ENCODE assay signal across 9 cellular contexts in the genomic region with DNA sequence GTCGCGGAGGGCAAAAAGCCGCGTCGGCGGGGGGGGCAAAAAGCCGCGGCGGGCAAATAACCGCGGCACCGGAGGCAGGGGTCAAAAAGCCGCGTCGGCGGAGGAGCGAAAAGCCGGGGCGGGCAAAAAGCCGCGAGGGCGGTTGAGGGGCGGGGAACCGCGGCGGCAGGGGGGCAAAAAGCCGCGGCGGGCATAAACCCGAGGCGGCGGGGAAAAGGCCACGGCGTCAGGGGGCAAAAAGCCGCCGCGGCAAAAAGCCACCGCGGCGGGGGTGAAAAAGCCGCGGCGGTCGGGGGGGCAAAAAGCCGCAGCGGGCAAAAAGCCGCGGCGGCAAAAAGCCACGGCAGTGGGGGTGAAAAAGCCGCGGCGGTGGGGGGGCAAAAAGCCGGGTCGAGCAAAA.
"Had no signal": no experiment of that assay in that cellular context is flagged by ENCODE, and none has a peak within 500 bp of the region (broad histone marks: within the 10 kb centered on the region; RNA-seq: fewer than 3 reads in every experiment).

No MANE protein-coding gene starts in this region.

- H3K9ac ChIP-seq: KMS-11 had no signal

- H3K27ac ChIP-seq: HL-60, KMS-11 had no signal

- H3K4me3 ChIP-seq: K562 had no signal

- H3K4me2 ChIP-seq: KMS-11 had no signal

- H3K4me1 Mint-ChIP-seq: IgD-negative memory B cell had no signal

- DNase-seq: Karpas-422, Kasumi-1, KBM-7, KG1 had no signal

- H3K9me3 Mint-ChIP-seq: IgD-negative memory B cell had no signal

- H3K36me3 Mint-ChIP-seq: IgD-negative memory B cell had no signal

- FAIRE-seq: HTR-8/SVneo, K562 had no signal

- H3K27me3 Mint-ChIP-seq: IgD-negative memory B cell had no signal

- H3K27ac Mint-ChIP-seq: IgD-negative memory B cell had no signal

- ATAC-seq: K562 had no signal

- H3K4me3 Mint-ChIP-seq: IgD-negative memory B cell had no signal
